In genomic region chr17:65137076-65137935, GRCh38 we compare ENCODE assay signal across 1 cellular context.
TF ChIP-seq lines count a peak whose summit lies in the region.

TSS of gene RGS9 (plus strand) at chr17:65137370. CDS start at chr17:65137541, 171 bp downstream.

TF ChIP-seq in HepG2, 621 proteins besides CTCF, POLR2A, EP300 and RAD21 (continued from another document and continues in another):
- TF ChIP-seq E2F1 (CRISPR knock-in tag; IDR thresholded peaks at IDR 0.05), result no peak
- TF ChIP-seq ZNF567 (CRISPR knock-in tag; IDR thresholded peaks at IDR 0.05; ENCODE audit: borderline replicate concordance), result no peak
- TF ChIP-seq SRF (IDR thresholded peaks at IDR 0.05; ENCODE audit: low read depth, low read length), result no peak
- TF ChIP-seq ZNF850 (CRISPR knock-in tag; conservative IDR thresholded peaks at IDR 0.05), result 0 out of 2 replicates have a peak, but pooled peaks have one; percentile 18
- TF ChIP-seq MYPOP (CRISPR knock-in tag; IDR thresholded peaks at IDR 0.05), result peak; percentile 45; the same call in 1 of the 2 replicates
- no peak for TF ChIP-seq ZNF484 (CRISPR knock-in tag; IDR thresholded peaks at IDR 0.05; ENCODE audit: borderline replicate concordance, low read depth)
- no peak for TF ChIP-seq CCAR2 (optimal IDR thresholded peaks at IDR 0.05; ENCODE audit: low read depth, low read length)
- TF ChIP-seq ZNF10 (CRISPR knock-in tag; IDR thresholded peaks at IDR 0.05; ENCODE audit: borderline replicate concordance, low read depth), result no peak
- no peak for TF ChIP-seq HINFP (CRISPR knock-in tag; IDR thresholded peaks at IDR 0.05; ENCODE audit: low read depth)
- TF ChIP-seq ATF7 (IDR thresholded peaks at IDR 0.05), result no peak
- no peak for TF ChIP-seq ATF7 (CRISPR knock-in tag; IDR thresholded peaks at IDR 0.05)
- TF ChIP-seq ZHX2 (IDR thresholded peaks at IDR 0.05; ENCODE audit: low read depth), result no peak
- no peak for TF ChIP-seq ZHX2 (CRISPR knock-in tag; IDR thresholded peaks at IDR 0.05; ENCODE audit: borderline replicate concordance)
- peak; percentile 23; the same call in 1 of the 2 replicates for TF ChIP-seq SAP130 (CRISPR knock-in tag; IDR thresholded peaks at IDR 0.05; ENCODE audit: low read depth)
- no peak for TF ChIP-seq ZNF766 (CRISPR knock-in tag; IDR thresholded peaks at IDR 0.05; ENCODE audit: borderline replicate concordance)
- TF ChIP-seq YY1 (IDR thresholded peaks at IDR 0.05; ENCODE audit: insufficient read depth, insufficient replicate concordance, low read depth, low read length), result peak; percentile 65
- no peak for TF ChIP-seq ZNF546 (CRISPR knock-in tag; conservative IDR thresholded peaks at IDR 0.05)
- no peak for TF ChIP-seq ZBTB4 (CRISPR knock-in tag; IDR thresholded peaks at IDR 0.05; ENCODE audit: borderline replicate concordance)
- no peak for TF ChIP-seq ZNF569 (CRISPR knock-in tag; IDR thresholded peaks at IDR 0.05; ENCODE audit: borderline replicate concordance)
- TF ChIP-seq ZNF781 (CRISPR knock-in tag; IDR thresholded peaks at IDR 0.05; ENCODE audit: borderline replicate concordance, not compliant biosample characterization), result no peak
- TF ChIP-seq ZNF740 (CRISPR knock-in tag; IDR thresholded peaks at IDR 0.05), result peak; percentile 84; the same call in 1 of the 2 replicates
- TF ChIP-seq ARID4A (CRISPR knock-in tag; IDR thresholded peaks at IDR 0.05; ENCODE audit: borderline replicate concordance), result peak; percentile 55; the same call in 1 of the 2 replicates
- no peak for TF ChIP-seq ZXDC (CRISPR knock-in tag; IDR thresholded peaks at IDR 0.05)
- no peak for TF ChIP-seq HDAC2 (CRISPR knock-in tag; IDR thresholded peaks at IDR 0.05)
